Comparison of ENCODE assay signal across 23 cellular contexts in genomic region chr3:123733341-123733740, GRCh38.
DNase-seq lines count a peak whose midpoint lies in the region; ATAC-seq lines count a peak whose summit lies in the region.
"Had no signal": no experiment of that assay in that cellular context is flagged by ENCODE, and none has a peak within 500 bp of the region (broad histone marks: within the 10 kb centered on the region; RNA-seq: fewer than 3 reads in every experiment).

No MANE protein-coding gene starts in this region.

- H3K4me1 ChIP-seq in ACC112 (ENCODE audit: control insufficient read depth, insufficient read depth, low read length, unreplicated experiment) = peaks cover 36% of the 10 kb centered on the region
- H3K4me1 ChIP-seq: HAP-1, heart left ventricle, suprapubic skin had no signal

- no peaks in the 10 kb centered on the region for H3K79me2 ChIP-seq in ACC112 (ENCODE audit: control insufficient read depth, insufficient read depth, low read length, unreplicated experiment)

- H2AFZ ChIP-seq in ACC112 (ENCODE audit: low read length, unreplicated experiment) = no peak overlapping the region

- H3K27ac ChIP-seq in ACC112 (ENCODE audit: low read depth, low read length) = peak overlapping the region; percentile 88
- H3K27ac ChIP-seq: C4-2B, dorsolateral prefrontal cortex, heart left ventricle, HL-60, neutrophil, SK-N-MC, suprapubic skin had no signal

- H3K36me3 ChIP-seq in ACC112 (ENCODE audit: insufficient read depth, low read length) = no peaks in the 10 kb centered on the region
- H3K36me3 ChIP-seq: HAP-1, heart left ventricle, neutrophil, suprapubic skin had no signal

- no peak for ATAC-seq in left lobe of liver
- no peak for ATAC-seq in stimulated activated effector memory CD8-positive, alpha-beta T cell treated with anti-CD3 and anti-CD28 coated beads, Interleukin-12 subunit alpha, Interleukin-12 subunit beta, amount 100 ng/mL, for 72 hours
- ATAC-seq: left cardiac atrium had no signal

- no peaks in the 10 kb centered on the region for H3K9me3 Mint-ChIP-seq in stimulated activated effector memory CD8-positive, alpha-beta T cell treated with anti-CD3 and anti-CD28 coated beads, Interleukin-12 subunit alpha, Interleukin-12 subunit beta, amount 100 ng/mL, for 72 hours
- H3K9me3 Mint-ChIP-seq: activated naive CD4-positive, alpha-beta T cell treated with anti-CD3 and anti-CD28 coated beads, Interleukin-2, amount 10 ng/mL, durations not matched to agents 7 days and 5 days; memory B cell had no signal

- H3K4me3 Mint-ChIP-seq in stimulated activated effector memory CD8-positive, alpha-beta T cell treated with anti-CD3 and anti-CD28 coated beads, Interleukin-12 subunit alpha, Interleukin-12 subunit beta, amount 100 ng/mL, for 72 hours = no peak overlapping the region
- H3K4me3 Mint-ChIP-seq: activated naive CD4-positive, alpha-beta T cell treated with anti-CD3 and anti-CD28 coated beads, Interleukin-2, amount 10 ng/mL, durations not matched to agents 7 days and 5 days; memory B cell had no signal

- H3K36me3 Mint-ChIP-seq in stimulated activated effector memory CD8-positive, alpha-beta T cell treated with anti-CD3 and anti-CD28 coated beads, Interleukin-12 subunit alpha, Interleukin-12 subunit beta, amount 100 ng/mL, for 72 hours = no peaks in the 10 kb centered on the region
- H3K36me3 Mint-ChIP-seq: activated naive CD4-positive, alpha-beta T cell treated with anti-CD3 and anti-CD28 coated beads, Interleukin-2, amount 10 ng/mL, durations not matched to agents 7 days and 5 days; memory B cell had no signal

- H3K4me1 Mint-ChIP-seq in stimulated activated effector memory CD8-positive, alpha-beta T cell treated with anti-CD3 and anti-CD28 coated beads, Interleukin-12 subunit alpha, Interleukin-12 subunit beta, amount 100 ng/mL, for 72 hours = no peaks in the 10 kb centered on the region
- H3K4me1 Mint-ChIP-seq: activated naive CD4-positive, alpha-beta T cell treated with anti-CD3 and anti-CD28 coated beads, Interleukin-2, amount 10 ng/mL, durations not matched to agents 7 days and 5 days; memory B cell had no signal

- H3K4me3 ChIP-seq in ACC112 (ENCODE audit: low read depth, low read length) = 0 out of 2 replicates have a peak overlapping the region, but pooled peaks have one; percentile 11
- H3K4me3 ChIP-seq: dorsolateral prefrontal cortex, HAP-1, heart left ventricle, SK-N-MC, suprapubic skin had no signal

- no peak overlapping the region for H3K27ac Mint-ChIP-seq in stimulated activated effector memory CD8-positive, alpha-beta T cell treated with anti-CD3 and anti-CD28 coated beads, Interleukin-12 subunit alpha, Interleukin-12 subunit beta, amount 100 ng/mL, for 72 hours
- H3K27ac Mint-ChIP-seq: activated naive CD4-positive, alpha-beta T cell treated with anti-CD3 and anti-CD28 coated beads, Interleukin-2, amount 10 ng/mL, durations not matched to agents 7 days and 5 days; memory B cell had no signal

- peak; percentile 79 for DNase-seq in HT1080 (ENCODE audit: low read depth)
- peak; percentile 11 for DNase-seq in astrocyte of the hippocampus (ENCODE audit: low read depth, low spot score)
- DNase-seq in left lobe of liver (ENCODE audit: low spot score) = peak; percentile 22
- no peak for DNase-seq in NCI-H510A (lab: John Stamatoyannopoulos, UW)
- no peak for DNase-seq in HUDEP-2 (lab: John Stamatoyannopoulos, UW; ENCODE audit: unreplicated experiment in 76 of 76)
- no peak for DNase-seq in H4 (ENCODE audit: low spot score)
- DNase-seq in stimulated activated effector memory CD8-positive, alpha-beta T cell treated with anti-CD3 and anti-CD28 coated beads, Interleukin-12 subunit alpha, Interleukin-12 subunit beta, amount 100 ng/mL, for 72 hours (ENCODE audit: low spot score in 2 of 2) = no peak
- DNase-seq: activated CD4-positive, alpha-beta T cell treated with anti-CD3 and anti-CD28 coated beads for 4 hours; activated naive CD4-positive, alpha-beta T cell treated with anti-CD3 and anti-CD28 coated beads, Interleukin-2, amount 10 ng/mL, durations not matched to agents 7 days and 5 days; central memory CD4-positive, alpha-beta T cell; dorsolateral prefrontal cortex; heart left ventricle; left cardiac atrium; NCI-H1417; NK-92 treated with Interleukin-12 subunit alpha and Interleukin-12 subunit beta, amount 100 ng/mL, for 24 hours had no signal

- no peaks in the 10 kb centered on the region for H3K27me3 ChIP-seq in ACC112 (ENCODE audit: insufficient read depth, low read length)
- H3K27me3 ChIP-seq: heart left ventricle, neutrophil, suprapubic skin had no signal

Comparison
In these comparisons a context has a peak if more than half of its experiments do, and no peak if none do; other contexts are left out.
1. DNase-seq: peak in HT1080 (single experiment), astrocyte of the hippocampus (single experiment) and left lobe of liver (single experiment); none in NCI-H510A (single experiment), HUDEP-2 (0 of 76), H4 (single experiment) and stimulated activated effector memory CD8-positive, alpha-beta T cell treated with anti-CD3 and anti-CD28 coated beads, Interleukin-12 subunit alpha, Interleukin-12 subunit beta, amount 100 ng/mL, for 72 hours (0 of 2).